ENCODE assay signal across 8 cellular contexts in the genomic region with DNA sequence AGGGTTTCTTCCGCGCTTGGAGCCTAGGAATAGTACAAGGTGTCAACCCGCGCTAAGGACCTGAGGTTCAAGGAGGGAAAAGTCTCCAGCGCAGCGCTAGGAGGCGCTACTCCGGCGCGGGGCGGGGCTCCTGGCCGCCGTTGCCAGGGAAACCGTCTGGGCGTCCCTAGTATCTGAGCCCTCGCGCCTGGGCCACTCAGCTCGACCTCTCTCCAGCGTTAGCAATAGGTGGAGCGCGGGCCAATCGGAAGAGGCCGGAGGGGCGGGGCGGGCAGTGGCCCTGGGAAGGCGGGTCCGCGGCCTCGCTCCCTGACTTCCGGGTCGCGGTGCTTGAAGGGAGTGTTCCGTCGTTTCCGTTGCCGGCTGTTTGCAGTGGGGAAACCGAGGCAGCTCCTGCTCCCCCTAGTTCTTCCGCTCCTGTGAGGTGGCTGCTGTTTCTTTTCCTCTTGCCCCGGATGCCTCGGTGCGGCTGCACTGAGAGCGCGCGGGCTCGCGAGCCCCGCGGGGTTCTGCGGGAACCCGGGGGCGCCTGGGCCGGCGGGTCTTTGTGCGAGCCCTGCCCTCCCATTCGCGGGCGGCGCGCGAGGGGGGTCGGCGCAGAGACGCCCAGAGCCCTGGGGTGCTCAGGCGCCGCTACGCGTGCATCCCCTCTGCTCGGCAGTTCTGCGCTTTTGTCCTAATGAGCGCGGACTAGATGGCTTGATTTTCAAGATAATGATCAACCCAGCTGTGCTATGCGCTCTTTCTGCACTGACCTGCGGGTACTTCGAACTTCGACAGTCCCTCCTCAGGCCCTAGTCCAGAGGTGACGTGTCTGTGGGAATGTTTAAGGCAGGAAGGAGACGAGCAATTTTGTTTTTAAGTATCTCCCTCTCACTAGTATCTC. TPM values are rescaled to one million over a fixed set of nuclear protein-coding genes. Genes with fewer than 3 reads are reported as not detected.
A peak's percentile ranks its signal among the peaks of the same experiment; 100 is the strongest.
DNase-seq lines count a peak whose midpoint lies in the region; ATAC-seq and TF ChIP-seq lines count a peak whose summit lies in the region.

A gene with protein sequence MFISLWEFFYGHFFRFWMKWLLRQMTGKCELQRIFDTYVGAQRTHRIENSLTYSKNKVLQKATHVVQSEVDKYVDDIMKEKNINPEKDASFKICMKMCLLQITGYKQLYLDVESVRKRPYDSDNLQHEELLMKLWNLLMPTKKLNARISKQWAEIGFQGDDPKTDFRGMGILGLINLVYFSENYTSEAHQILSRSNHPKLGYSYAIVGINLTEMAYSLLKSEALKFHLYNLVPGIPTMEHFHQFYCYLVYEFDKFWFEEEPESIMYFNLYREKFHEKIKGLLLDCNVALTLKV (plus strand): TSS at position 312 of the 886 bp plus-strand sequence. CDS start 1,261 bp downstream, outside the sequence.

- H3K4me1 Mint-ChIP-seq in activated B cell treated with CpG ODN at 0.5 μM for 24 hours: peaks cover 14% of the 10 kb centered on the region

- intact Hi-C loops in activated B cell treated with CpG ODN at 0.5 μM for 24 hours (cut with micrococcal nuclease): loop anchor here (1.0 to 5.0 kb wide), 13 partner anchors 32 to 1347 kb away; partner anchors contain the start of genes CLGN, ELF2, MAML3 and SCOC

- peak; percentile 72 for TF ChIP-seq CTCF in activated B cell treated with CpG ODN at 0.5 μM for 24 hours (IDR thresholded peaks at IDR 0.05)

- H3K36me3 Mint-ChIP-seq in activated B cell treated with CpG ODN at 0.5 μM for 24 hours (ENCODE audit: low read depth): peaks cover 15% of the 10 kb centered on the region

- CTCF ChIA-PET in activated B cell treated with CpG ODN at 0.5 μM for 24 hours (lab: Charles Lee): interaction anchor here (0.7 to 2.3 kb wide), 10 partner anchors 9 to 360 kb away, joined by 3 to 7 read pairs (median 4); partner anchors contain the start of gene SCOC

- H3K9me3 Mint-ChIP-seq in activated B cell treated with CpG ODN at 0.5 μM for 24 hours: no peaks in the 10 kb centered on the region

- H3K4me3 Mint-ChIP-seq in activated B cell treated with CpG ODN at 0.5 μM for 24 hours: peak within 1 kb of the TSS; percentile 90

- POLR2A ChIA-PET in activated B cell treated with CpG ODN at 0.5 μM for 24 hours (lab: Charles Lee): interaction anchor here (0.6 to 1.9 kb wide), 10 partner anchors 10 to 1071 kb away, joined by 3 to 11 read pairs (median 4); partner anchors contain the start of genes SCOC and SETD7

- H3K27ac Mint-ChIP-seq in activated B cell treated with CpG ODN at 0.5 μM for 24 hours: peak within 1 kb of the TSS; percentile 84

- DNase-seq in AG08396 (ENCODE audit: low spot score) (peak; percentile 99), NCI-H226 (peak; percentile 94), activated B cell treated with CpG ODN at 0.5 μM for 24 hours (peak; percentile 94), iris pigment epithelial cell (ENCODE audit: low read depth) (peak; percentile 98)
- peak; percentile 97 for DNase-seq in central memory CD4-positive, alpha-beta T cell
- peak; percentile 98 for DNase-seq in stimulated activated CD4-positive, alpha-beta T cell treated with anti-CD3 and anti-CD28 coated beads, Interleukin-12 subunit alpha, Interleukin-12 subunit beta, amount 100 ng/mL, for 4 hours

- no peaks in the 10 kb centered on the region for H3K27me3 Mint-ChIP-seq in activated B cell treated with CpG ODN at 0.5 μM for 24 hours

- ATAC-seq in GM18907 (IDR thresholded peaks at IDR 0.05; ENCODE audit: unreplicated experiment): peak; percentile 100
- ATAC-seq in HG03175 (IDR thresholded peaks at IDR 0.05; ENCODE audit: unreplicated experiment): peak; percentile 100
- peak; percentile 99 for ATAC-seq in activated B cell treated with CpG ODN at 0.5 μM for 24 hours (ENCODE audit: low read depth)

RNA-seq across cellular contexts. Expression of the gene that starts here (rescaled TPM):
- total RNA-seq in activated B cell treated with CpG ODN at 0.5 μM for 24 hours: 20.4 and 20.8 TPM in 2 replicates

Comparison
In these comparisons a context has a peak if more than half of its experiments do, and no peak if none do; other contexts are left out.
1. Peak in every context shown above with its lines: DNase-seq and ATAC-seq.